14 cellular contexts compared by ENCODE assay signal in genomic region chr5:98498028-98498427, GRCh38.
"Had no signal": no experiment of that assay in that cellular context is flagged by ENCODE, and none has a peak within 500 bp of the region (broad histone marks: within the 10 kb centered on the region; RNA-seq: fewer than 3 reads in every experiment).

No MANE protein-coding gene starts in this region.

- H3K36me3 ChIP-seq: heart left ventricle, suprapubic skin, thyroid gland, upper lobe of right lung, vagina had no signal

- H3K4me1 ChIP-seq: heart left ventricle, suprapubic skin, thyroid gland, upper lobe of right lung, vagina had no signal

- H3K9me3 ChIP-seq: suprapubic skin, thyroid gland, upper lobe of right lung, vagina had no signal

- H3K27ac ChIP-seq: heart left ventricle, skin epidermis, suprapubic skin, thyroid gland, upper lobe of right lung, vagina had no signal

- H3K4me3 ChIP-seq: heart left ventricle, skin epidermis, suprapubic skin, thyroid gland, upper lobe of right lung, vagina had no signal

- H3K27me3 ChIP-seq: heart left ventricle, suprapubic skin, thyroid gland, upper lobe of right lung, vagina had no signal

- ATAC-seq: effector memory CD8-positive, alpha-beta T cell; heart left ventricle; naive thymus-derived CD8-positive, alpha-beta T cell; sciatic nerve; stimulated activated naive CD8-positive, alpha-beta T cell treated with anti-CD3 and anti-CD28 coated beads, Interleukin-15, Interleukin-2, amounts not matched to agents 100 U/mL and 50 U/mL, for 24 hours; upper lobe of right lung had no signal

- DNase-seq: effector memory CD8-positive, alpha-beta T cell; heart left ventricle; hippocampal formation; mesendoderm; naive thymus-derived CD8-positive, alpha-beta T cell; posterior cingulate gyrus; stimulated activated CD4-positive, alpha-beta T cell treated with anti-CD3 and anti-CD28 coated beads, Interleukin-12 subunit alpha, Interleukin-12 subunit beta, amount 100 ng/mL, for 4 hours; stimulated activated naive CD8-positive, alpha-beta T cell treated with anti-CD3 and anti-CD28 coated beads, Interleukin-15, Interleukin-2, amounts not matched to agents 100 U/mL and 50 U/mL, for 24 hours; thyroid gland; upper lobe of right lung had no signal
